ENCODE assay signal across 9 cellular contexts in genomic region chr10:119466655-119467054, GRCh38.
DNase-seq lines count a peak whose midpoint lies in the region; ATAC-seq and TF ChIP-seq lines count a peak whose summit lies in the region.
"Had no signal": no experiment of that assay in that cellular context is flagged by ENCODE, and none has a peak within 500 bp of the region (broad histone marks: within the 10 kb centered on the region; RNA-seq: fewer than 3 reads in every experiment).

No MANE protein-coding gene starts in this region.

- no peak for ATAC-seq in GM19467 (IDR thresholded peaks at IDR 0.05; ENCODE audit: unreplicated experiment)
- no peak for ATAC-seq in GM18867 (IDR thresholded peaks at IDR 0.05; ENCODE audit: unreplicated experiment)

- H3K36me3 ChIP-seq in SJSA1: no peaks in the 10 kb centered on the region
- H3K36me3 ChIP-seq in mammary epithelial cell (ENCODE audit: insufficient read depth, low read length): no peaks in the 10 kb centered on the region

- peaks cover 32% of the 10 kb centered on the region for H3K4me1 ChIP-seq in SJSA1 (replicated peaks)
- H3K4me1 ChIP-seq in mammary epithelial cell (ENCODE audit: insufficient read depth, low read length): peaks cover 10% of the 10 kb centered on the region
- H3K4me1 ChIP-seq: A549 had no signal

- peak overlapping the region; percentile 42 for H3K27ac ChIP-seq in SJSA1
- no peak overlapping the region for H3K27ac ChIP-seq in mammary epithelial cell (ENCODE audit: insufficient read depth, low read depth, low read length)
- H3K27ac ChIP-seq: A549 had no signal

- BruUV-seq in mammary epithelial cell (replicated peaks; lab: Mats Ljungman, UMichigan): no TSS peak

- DNase-seq in activated CD4-positive, CD25-positive, alpha-beta regulatory T cell treated with anti-CD3 and anti-CD28 coated beads, Interleukin-2, amount 50 U/mL, for 72 hours: peak; percentile 50
- DNase-seq in activated CD4-positive, CD25-positive, alpha-beta regulatory T cell (lab: John Stamatoyannopoulos, UW): no peak
- peak; percentile 66 to 90 for DNase-seq in SJSA1 (ENCODE audit: low read depth in 1 of 2, low spot score in 2 of 2)
- peak; percentile 55 for DNase-seq in mammary epithelial cell
- peak; percentile 23 to 31 for DNase-seq in stimulated activated CD8-positive, alpha-beta memory T cell treated with anti-CD3 and anti-CD28 coated beads, Interleukin-7, amount 100 ng/mL, for 48 hours (ENCODE audit: extremely low read depth in 1 of 2, low read depth in 1 of 2)
- DNase-seq in OCI-M2 (lab: John Stamatoyannopoulos, UW; ENCODE audit: unreplicated experiment): no peak

- no peak overlapping the region for H3K9ac ChIP-seq in mammary epithelial cell (ENCODE audit: insufficient read depth, low read length)

- H3K4me2 ChIP-seq in mammary epithelial cell (ENCODE audit: insufficient read depth, low read depth, low read length): no peak overlapping the region
- H3K4me2 ChIP-seq: A549 had no signal

- WGBS in mammary epithelial cell (ENCODE audit: low coverage, missing lambda C conversion rate): 53% methylated on average over 6 of the region's 7 CpGs

- in situ Hi-C loops in mammary epithelial cell (cut with MboI; ENCODE audit: low sequenced_read_pairs in 2 of 2): no loop called here

- intact Hi-C loops in mammary epithelial cell (cut with micrococcal nuclease): no loop called here

- no peaks in the 10 kb centered on the region for H4K20me1 ChIP-seq in mammary epithelial cell (ENCODE audit: insufficient read depth, low read length)

- no peaks in the 10 kb centered on the region for H3K9me3 ChIP-seq in SJSA1 (replicated peaks)
- H3K9me3 ChIP-seq in mammary epithelial cell (replicated peaks; ENCODE audit: insufficient read depth, low read length): no peaks in the 10 kb centered on the region
- H3K9me3 ChIP-seq: A549 had no signal

- TF ChIP-seq CTCF in mammary epithelial cell (conservative IDR thresholded peaks at IDR 0.05 in 1 of 2, IDR thresholded peaks at IDR 0.05 in 1 of 2; ENCODE audit: extremely low read depth in 1 of 2, insufficient read depth in 1 of 2, low read depth in 1 of 2, low read length in 2 of 2): no peak

- dilution Hi-C loops in mammary epithelial cell (cut with HindIII; ENCODE audit: low sequenced_read_pairs): no loop called here

- peaks cover 17% of the 10 kb centered on the region for H3K27me3 ChIP-seq in SJSA1 (replicated peaks)
- no peaks in the 10 kb centered on the region for H3K27me3 ChIP-seq in mammary epithelial cell (ENCODE audit: insufficient read depth, low read length)

- H2AFZ ChIP-seq in mammary epithelial cell (ENCODE audit: low read depth, low read length): no peak overlapping the region

- no peaks in the 10 kb centered on the region for H3K79me2 ChIP-seq in mammary epithelial cell (ENCODE audit: insufficient read depth, low read length)

- CTCF ChIA-PET in mammary epithelial cell (lab: Charles Lee; ENCODE audit: low non-redundant PET): no interaction called here

- no peak overlapping the region for H3K4me3 ChIP-seq in SJSA1
- no peak overlapping the region for H3K4me3 ChIP-seq in mammary epithelial cell (replicated peaks in 1 of 3; ENCODE audit: insufficient read depth in 1 of 3, low read depth in 2 of 3, low read length in 3 of 3)
- H3K4me3 ChIP-seq: A549 had no signal

Comparison
In these comparisons a context has a peak if more than half of its experiments do, and no peak if none do; other contexts are left out.
1. DNase-seq: peak in activated CD4-positive, CD25-positive, alpha-beta regulatory T cell treated with anti-CD3 and anti-CD28 coated beads, Interleukin-2, amount 50 U/mL, for 72 hours (single experiment), SJSA1 (2 of 2), mammary epithelial cell (single experiment) and stimulated activated CD8-positive, alpha-beta memory T cell treated with anti-CD3 and anti-CD28 coated beads, Interleukin-7, amount 100 ng/mL, for 48 hours (2 of 2); none in activated CD4-positive, CD25-positive, alpha-beta regulatory T cell (0 of 4) and OCI-M2 (single experiment).